ENCODE assay signal across 8 cellular contexts in genomic region chr4:98260579-98261290, GRCh38. TPM values are rescaled to one million over a fixed set of nuclear protein-coding genes. Genes with fewer than 3 reads are reported as not detected.
DNase-seq lines count a peak whose midpoint lies in the region; ATAC-seq and TF ChIP-seq lines count a peak whose summit lies in the region.

No MANE protein-coding gene starts in this region.

- CTCF ChIA-PET in HCT116 (lab: Charles Lee): no interaction called here

- H3K4me1 ChIP-seq in HCT116 (ENCODE audit: control insufficient read depth in 1 of 2, insufficient read depth in 2 of 2, low read length in 2 of 2): peaks cover 13 to 17% of the 10 kb centered on the region in 2 experiments
- peaks cover 13% of the 10 kb centered on the region for H3K4me1 ChIP-seq in MM.1S (ENCODE audit: low read length)
- peaks cover 15% of the 10 kb centered on the region; the same call in 1 of the 2 replicates for H3K4me1 ChIP-seq in SJSA1 (replicated peaks)
- peaks cover 20% of the 10 kb centered on the region for H3K4me1 ChIP-seq in suprapubic skin

- H3K4me3 ChIP-seq in GM06990 (replicated peaks; ENCODE audit: low read depth, low read length) (peak overlapping the region; percentile 89), HCT116 (replicated peaks in 1 of 2; ENCODE audit: low read depth in 1 of 2, low read length in 2 of 2) (peak overlapping the region; percentile 78 to 86), MM.1S (ENCODE audit: low read length) (peak overlapping the region; percentile 95), SJSA1 (peak overlapping the region; percentile 68), suprapubic skin (peak overlapping the region; percentile 93)

- RAD21 ChIA-PET in HCT116 (lab: Charles Lee; ENCODE audit: low non-redundant PET in 1 of 2, low total read pairs in 2 of 2, uncharacterized antibody in 2 of 2, unreplicated experiment in 2 of 2): no interaction called here

- H3K79me2 ChIP-seq in HCT116 (ENCODE audit: insufficient read depth, low read length) (peaks cover 42% of the 10 kb centered on the region), MM.1S (ENCODE audit: low read length) (peaks cover 48% of the 10 kb centered on the region)

- POLR2A ChIA-PET in HCT116 (lab: Charles Lee): interaction anchor here (0.7 to 1.8 kb wide), 3 partner anchors 19 to 426 kb away, joined by 3 to 7 read pairs (median 3); no protein-coding TSS in a partner anchor

- TF ChIP-seq EP300 in suprapubic skin (IDR thresholded peaks at IDR 0.05): no peak

- under 1% methylated on average over 45 of the region's 59 CpGs for WGBS in suprapubic skin

- H3K9me3 ChIP-seq in HCT116 (ENCODE audit: control insufficient read depth in 1 of 2, insufficient read depth in 1 of 2, low read depth in 1 of 2, low read length in 2 of 2): no peaks in the 10 kb centered on the region
- H3K9me3 ChIP-seq in MM.1S (replicated peaks; ENCODE audit: insufficient read depth, low read length): no peaks in the 10 kb centered on the region
- no peaks in the 10 kb centered on the region for H3K9me3 ChIP-seq in SJSA1 (replicated peaks)
- H3K9me3 ChIP-seq in suprapubic skin: no peaks in the 10 kb centered on the region

- peak overlapping the region; percentile 97 for H3K27ac ChIP-seq in HCT116 (ENCODE audit: low read depth, low read length)
- H3K27ac ChIP-seq in MM.1S (ENCODE audit: low read length): peak overlapping the region; percentile 84; the same call in 1 of the 2 replicates
- H3K27ac ChIP-seq in SJSA1: peak overlapping the region; percentile 92
- H3K27ac ChIP-seq in suprapubic skin: peak overlapping the region; percentile 97

- TF ChIP-seq POLR2A in HCT116 (IDR thresholded peaks at IDR 0.05; ENCODE audit: borderline replicate concordance, extremely low read depth, insufficient read depth, insufficient read length) (peak; percentile 86), suprapubic skin (IDR thresholded peaks at IDR 0.05) (peak; percentile 21 to 77)

- ATAC-seq in HCT116: peak; percentile 90

- H3K9ac ChIP-seq in HCT116 (ENCODE audit: low read length): peak overlapping the region; percentile 92
- H3K9ac ChIP-seq in MM.1S (ENCODE audit: low read length): peak overlapping the region; percentile 89

- TF ChIP-seq CTCF in GM06990 (IDR thresholded peaks at IDR 0.05; ENCODE audit: insufficient read depth, low read length, poor library complexity, severe bottlenecking) (peak; percentile 9), HCT116 (IDR thresholded peaks at IDR 0.05 in 2 of 3, conservative IDR thresholded peaks at IDR 0.05 in 1 of 3; ENCODE audit: borderline replicate concordance in 1 of 3, insufficient read depth in 1 of 3, low read depth in 2 of 3, low read length in 2 of 3) (no peak), MM.1S (IDR thresholded peaks at IDR 0.05; ENCODE audit: low read length) (no peak), suprapubic skin (IDR thresholded peaks at IDR 0.05) (no peak)

- no peak overlapping the region for H2AFZ ChIP-seq in HCT116 (ENCODE audit: low read depth, low read length, poor library complexity, severe bottlenecking)
- peak overlapping the region; percentile 76 for H2AFZ ChIP-seq in MM.1S (ENCODE audit: low read length)

- H3F3A ChIP-seq in MM.1S (ENCODE audit: insufficient read depth, low read length): peaks cover 15% of the 10 kb centered on the region; the same call in 1 of the 2 replicates

- H3K9me2 ChIP-seq in HCT116 (ENCODE audit: insufficient read depth) (no peaks in the 10 kb centered on the region), MM.1S (replicated peaks; ENCODE audit: insufficient read depth, low read length) (no peaks in the 10 kb centered on the region)

- intact Hi-C loops in HCT116 (cut with micrococcal nuclease): loop anchor here (2.0 to 5.0 kb wide), 2 partner anchors 108 to 668 kb away; partner anchors contain the start of gene EIF4E

- H3K36me3 ChIP-seq in GM06990 (ENCODE audit: control insufficient read depth, insufficient read depth, low read length) (no peaks in the 10 kb centered on the region), HCT116 (ENCODE audit: control insufficient read depth in 1 of 2, insufficient read depth in 2 of 2, low read length in 2 of 2) (no peaks in the 10 kb centered on the region), MM.1S (replicated peaks; ENCODE audit: insufficient read depth, low read length) (no peaks in the 10 kb centered on the region), SJSA1 (0 out of 2 replicates have a peak, but pooled peaks cover 3% of the 10 kb centered on the region), suprapubic skin (no peaks in the 10 kb centered on the region)

- H3K27me3 ChIP-seq in GM06990 (replicated peaks; ENCODE audit: control insufficient read depth, insufficient read depth, low read length): no peaks in the 10 kb centered on the region
- no peaks in the 10 kb centered on the region for H3K27me3 ChIP-seq in HCT116 (ENCODE audit: insufficient read depth, low read length)
- H3K27me3 ChIP-seq in MM.1S (replicated peaks; ENCODE audit: insufficient read depth, low read length): no peaks in the 10 kb centered on the region
- H3K27me3 ChIP-seq in SJSA1 (replicated peaks): no peaks in the 10 kb centered on the region
- H3K27me3 ChIP-seq in suprapubic skin: no peaks in the 10 kb centered on the region

- DNase-seq in GM06990 (ENCODE audit: extremely low read depth, insufficient read length): peak; percentile 94
- peak; percentile 89 for DNase-seq in HCT116 (ENCODE audit: low read depth, low spot score)
- peak; percentile 96 for DNase-seq in MM.1S
- peak; percentile 94 to 97 for DNase-seq in SJSA1 (ENCODE audit: low read depth in 1 of 2, low spot score in 2 of 2)
- DNase-seq in activated naive CD4-positive, alpha-beta T cell treated with anti-CD3 and anti-CD28 coated beads, Interleukin-2, amount 50 U/mL, for 16 hours: peak; percentile 94
- peak; percentile 95 for DNase-seq in germinal center (ENCODE audit: low spot score)
- DNase-seq in occipital lobe (lab: John Stamatoyannopoulos, UW): peak; percentile 93
- DNase-seq in suprapubic skin (ENCODE audit: low spot score in 2 of 2): peak; percentile 96

- TF ChIP-seq RAD21 in HCT116 (IDR thresholded peaks at IDR 0.05; ENCODE audit: low read depth): no peak

- H4K20me1 ChIP-seq in HCT116 (ENCODE audit: insufficient read depth): no peaks in the 10 kb centered on the region
- no peaks in the 10 kb centered on the region for H4K20me1 ChIP-seq in MM.1S (ENCODE audit: insufficient read depth, low read length)

- H3K4me2 ChIP-seq in HCT116 (ENCODE audit: low read length) (peak overlapping the region; percentile 92), MM.1S (ENCODE audit: low read depth, low read length) (peak overlapping the region; percentile 85)

- no TSS peak for BruUV-seq in HCT116 (replicated peaks; lab: Mats Ljungman, UMichigan)

TF ChIP-seq in HCT116, 20 proteins besides CTCF, POLR2A, EP300 and RAD21:
- peak; percentile 86 for TF ChIP-seq YY1 (IDR thresholded peaks at IDR 0.05; ENCODE audit: extremely low read depth, insufficient replicate concordance, low read depth, low read length)
- peak; percentile 75 for TF ChIP-seq EGR1 (IDR thresholded peaks at IDR 0.05; ENCODE audit: low read depth)
- TF ChIP-seq ZBTB33 (IDR thresholded peaks at IDR 0.05; ENCODE audit: extremely low read depth, insufficient replicate concordance, low read length): no peak
- peak; percentile 97 for TF ChIP-seq ZFX (IDR thresholded peaks at IDR 0.05)
- TF ChIP-seq SIN3A (IDR thresholded peaks at IDR 0.05; ENCODE audit: low read depth): peak; percentile 93
- no peak for TF ChIP-seq EZH2 (IDR thresholded peaks at IDR 0.05)
- TF ChIP-seq JUND (IDR thresholded peaks at IDR 0.05): no peak
- peak; percentile 79; the same call in 1 of the 2 replicates for TF ChIP-seq MAX (IDR thresholded peaks at IDR 0.05)
- no peak for TF ChIP-seq ATF3 (IDR thresholded peaks at IDR 0.05)
- TF ChIP-seq POLR2AphosphoS5 (IDR thresholded peaks at IDR 0.05; ENCODE audit: low read depth, low read length): peak; percentile 93

RNA-seq across cellular contexts. Expression of gene RAP1GDS1, which starts 0.4 kb away (rescaled TPM):
- total RNA-seq in HCT116 (2021; ENCODE audit: unreplicated experiment): 40.8 TPM
- polyA plus RNA-seq in HCT116 (2012): 26.1 and 28.9 TPM in 2 replicates
- total RNA-seq in SJSA1 (2014; rRNA removed; shearing (Covaris generic)): 52.0 and 59.9 TPM in 2 replicates
- 245 TPM for total RNA-seq in occipital lobe
- total RNA-seq in suprapubic skin: 10 to 100 TPM; 17.8 to 28.6 (median 27.1) TPM

Comparison
In these comparisons a context has a peak if more than half of its experiments do, and no peak if none do; other contexts are left out.
1. Peak in every context shown above with its lines: DNase-seq, ATAC-seq, H3K4me3 ChIP-seq and H3K27ac ChIP-seq.